ENCODE assay signal across 9 cellular contexts in genomic region chr19:39497850-39498261, GRCh38. TPM values are rescaled to one million over a fixed set of nuclear protein-coding genes. Genes with fewer than 3 reads are reported as not detected.
A peak's percentile ranks its signal among the peaks of the same experiment; 100 is the strongest.
DNase-seq lines count a peak whose midpoint lies in the region; ATAC-seq, FAIRE-seq and TF ChIP-seq lines count a peak whose summit lies in the region.
"Had no signal": no experiment of that assay in that cellular context is flagged by ENCODE, and none has a peak within 500 bp of the region (broad histone marks: within the 10 kb centered on the region; RNA-seq: fewer than 3 reads in every experiment).

No MANE protein-coding gene starts in this region.

- no peak for TF ChIP-seq POLR2A in A549 (IDR thresholded peaks at IDR 0.05; ENCODE audit: low read length)

- TF ChIP-seq CTCF in A549 (IDR thresholded peaks at IDR 0.05) (peak; percentile 69), GM12864 (IDR thresholded peaks at IDR 0.05; ENCODE audit: low read depth, low read length, missing control alignments) (peak; percentile 31), VCaP (conservative IDR thresholded peaks at IDR 0.05) (peak; percentile 61)

- CTCF ChIA-PET in A549 (lab: Yijun Ruan, JAX), result interaction anchor here (0.5 to 15.8 kb wide), 22 partner anchors 8 to 1150 kb away, joined by 3 to 305 read pairs (median 5); partner anchors contain the start of genes EID2, EID2B, RPS16 and SELENOV

- TF ChIP-seq RAD21 in A549 (conservative IDR thresholded peaks at IDR 0.05 in 1 of 2, IDR thresholded peaks at IDR 0.05 in 1 of 2), result peak; percentile 63 to 65; a peak in 4 of 5 replicates

- H3K27ac ChIP-seq in A549 (peak overlapping the region; percentile 10 to 51; a peak in 4 of 6 replicates), VCaP (peak overlapping the region; percentile 24)
- H3K27ac ChIP-seq: epithelial cell of prostate had no signal

- peaks cover 23% of the 10 kb centered on the region for H3K4me1 ChIP-seq in A549

- TF ChIP-seq EP300 in A549 (IDR thresholded peaks at IDR 0.05), result no peak

- ATAC-seq in A549 (peak; percentile 71 to 74), left ventricle myocardium superior (peak; percentile 49), GM18861 (IDR thresholded peaks at IDR 0.05; ENCODE audit: unreplicated experiment) (no peak)

- H3K4me3 ChIP-seq in A549, result peak overlapping the region; percentile 32
- H3K4me3 ChIP-seq in GM12864 (ENCODE audit: low read depth, low read length), result no peak overlapping the region
- H3K4me3 ChIP-seq in skeletal muscle cell (ENCODE audit: low read depth, low read length), result peak overlapping the region; percentile 23

- peak overlapping the region; percentile 92 for H3K4me2 ChIP-seq in A549

- intact Hi-C loops in left ventricle myocardium superior (cut with micrococcal nuclease), result no loop called here

- no peaks in the 10 kb centered on the region for H3K9me3 ChIP-seq in A549

- 7% methylated on average over 23 of the region's 23 CpGs for WGBS in A549 (ENCODE audit: missing lambda C conversion rate)

- POLR2A ChIA-PET in A549 (lab: Yijun Ruan, JAX), result interaction anchor here (0.6 to 1.4 kb wide), 5 partner anchors 17 to 386 kb away, joined by 3 to 11 read pairs (median 4); partner anchors contain the start of genes RPS16, SUPT5H and TIMM50

- FAIRE-seq in A549 (lab: Jason Lieb, UNC), result no peak

- DNase-seq in A549 (ENCODE audit: low read depth in 1 of 2, low spot score in 1 of 2), result peak in 1 of 2 experiments; percentile 69
- DNase-seq in GM12864 (ENCODE audit: low read depth), result no peak
- DNase-seq in NCI-H2081 treated with DMSO at 0.1 percent for 48 hours (lab: John Stamatoyannopoulos, UW), result peak; percentile 28
- DNase-seq in left ventricle myocardium superior, result peak; percentile 43
- no peak for DNase-seq in skeletal muscle cell (ENCODE audit: low read depth)
- no peak for DNase-seq in NK-92 (lab: John Stamatoyannopoulos, UW; ENCODE audit: unreplicated experiment)

TF ChIP-seq in A549, 52 proteins besides CTCF, POLR2A, EP300 and RAD21:
- TF ChIP-seq EHF (CRISPR knock-in tag; IDR thresholded peaks at IDR 0.05), result no peak
- no peak for TF ChIP-seq ZNF302 (CRISPR knock-in tag; IDR thresholded peaks at IDR 0.05)
- TF ChIP-seq SMC3 (IDR thresholded peaks at IDR 0.05), result peak; percentile 58
- TF ChIP-seq BCL3 (IDR thresholded peaks at IDR 0.05), result no peak
- TF ChIP-seq MYC (IDR thresholded peaks at IDR 0.05; ENCODE audit: borderline replicate concordance, low read length), result 0 out of 2 replicates have a peak, but pooled peaks have one; percentile 26

RNA-seq across cellular contexts. Expression of gene DLL3, which starts 0.9 kb away (rescaled TPM):
- polyA plus RNA-seq in A549 (2011; rRNA removed) (6.8 and 8.3 TPM in 2 replicates), A549 (2017; fragmentation: RNase III; extraction: RNeasy Plus Mini Kit Qiagen cat#74134 plus additional on column Dnase treatment) (6.7 TPM in 3 replicates)
- 14.9 and 18.9 TPM in 2 replicates for polyA plus RNA-seq in A549 (2012; cell fraction: cytosol; rRNA removed)
- polyA plus RNA-seq in A549 (2012; cell fraction: nucleus; rRNA removed), result 10.6 and 11.5 TPM in 2 replicates
- polyA minus RNA-seq in A549 (2011; rRNA and poly(A)+ RNA removed), result 3.3 and 3.5 TPM in 2 replicates
- total RNA-seq in left ventricle myocardium superior, result not detected

RNA-seq across cellular contexts. Expression of gene SELENOV, which starts 17.1 kb away (rescaled TPM):
- polyA plus RNA-seq in A549 (2011; rRNA removed) (not detected in 2 replicates), A549 (2017; fragmentation: RNase III; extraction: RNeasy Plus Mini Kit Qiagen cat#74134 plus additional on column Dnase treatment) (not detected in 3 replicates)
- not detected in 2 replicates for polyA plus RNA-seq in A549 (2012; cell fraction: cytosol; rRNA removed)
- polyA plus RNA-seq in A549 (2012; cell fraction: nucleus; rRNA removed), result 0.06 and 0.10 TPM in 2 replicates
- polyA minus RNA-seq in A549 (2011; rRNA and poly(A)+ RNA removed), result not detected in 2 replicates
- total RNA-seq in left ventricle myocardium superior, result not detected

RNA-seq across cellular contexts. Expression of gene TIMM50, which starts 17.2 kb away (rescaled TPM):
- polyA plus RNA-seq in A549 (2011; rRNA removed) (234 and 246 TPM in 2 replicates), A549 (2017; fragmentation: RNase III; extraction: RNeasy Plus Mini Kit Qiagen cat#74134 plus additional on column Dnase treatment) (196 to 206 TPM (median 204 TPM) in 3 replicates)
- 370 and 374 TPM in 2 replicates for polyA plus RNA-seq in A549 (2012; cell fraction: cytosol; rRNA removed)
- 384 and 439 TPM in 2 replicates for polyA plus RNA-seq in A549 (2012; cell fraction: nucleus; rRNA removed)
- polyA minus RNA-seq in A549 (2011; rRNA and poly(A)+ RNA removed), result 284 and 290 TPM in 2 replicates
- total RNA-seq in left ventricle myocardium superior, result 75.3 TPM

RNA-seq across cellular contexts. Expression of gene EID2B, which starts 34.8 kb away (rescaled TPM):
- polyA plus RNA-seq in A549 (2011; rRNA removed) (9.4 and 10.9 TPM in 2 replicates), A549 (2017; fragmentation: RNase III; extraction: RNeasy Plus Mini Kit Qiagen cat#74134 plus additional on column Dnase treatment) (9.2 to 10.1 TPM (median 9.3 TPM) in 3 replicates)
- 10.0 and 18.0 TPM in 2 replicates for polyA plus RNA-seq in A549 (2012; cell fraction: cytosol; rRNA removed)
- polyA plus RNA-seq in A549 (2012; cell fraction: nucleus; rRNA removed), result 6.0 and 7.8 TPM in 2 replicates
- 2.3 and 3.1 TPM in 2 replicates for polyA minus RNA-seq in A549 (2011; rRNA and poly(A)+ RNA removed)
- total RNA-seq in left ventricle myocardium superior, result 2.0 TPM

RNA-seq across cellular contexts. Expression of gene EID2, which starts 42.1 kb away (rescaled TPM):
- polyA plus RNA-seq in A549 (2011; rRNA removed), result 23.2 and 26.1 TPM in 2 replicates
- polyA plus RNA-seq in A549 (2012; cell fraction: cytosol; rRNA removed), result 23.9 and 34.5 TPM in 2 replicates
- 20.3 and 22.4 TPM in 2 replicates for polyA plus RNA-seq in A549 (2012; cell fraction: nucleus; rRNA removed)
- 49.2 to 53.0 TPM (median 52.9 TPM) in 3 replicates for polyA plus RNA-seq in A549 (2017; fragmentation: RNase III; extraction: RNeasy Plus Mini Kit Qiagen cat#74134 plus additional on column Dnase treatment)
- polyA minus RNA-seq in A549 (2011; rRNA and poly(A)+ RNA removed), result 5.7 TPM in 2 replicates
- 9.9 TPM for total RNA-seq in left ventricle myocardium superior

Comparison
In these comparisons a context has a peak if more than half of its experiments do, and no peak if none do; other contexts are left out.
1. DNase-seq: peak in NCI-H2081 treated with DMSO at 0.1 percent for 48 hours (single experiment) and left ventricle myocardium superior (single experiment); none in GM12864 (single experiment), skeletal muscle cell (single experiment) and NK-92 (single experiment).
2. Peak in every context shown above with its lines, with median percentiles within 50 percentile points of each other: CTCF ChIP-seq.